Comparison of ENCODE assay signal across 1 cellular context in genomic region chr1:212728606-212729005, GRCh38.
TF ChIP-seq lines count a peak whose summit lies in the region.

No MANE protein-coding gene starts in this region.

TF ChIP-seq in A549, 52 proteins besides CTCF, POLR2A, EP300 and RAD21:
- no peak for TF ChIP-seq NPAS2 (CRISPR knock-in tag; IDR thresholded peaks at IDR 0.05; ENCODE audit: borderline replicate concordance)
- TF ChIP-seq RFX5 (IDR thresholded peaks at IDR 0.05), result no peak
- no peak for TF ChIP-seq BCL3 (IDR thresholded peaks at IDR 0.05)
- no peak for TF ChIP-seq EHMT2 (IDR thresholded peaks at IDR 0.05; ENCODE audit: low read depth)
- no peak for TF ChIP-seq ZFP36 (IDR thresholded peaks at IDR 0.05; ENCODE audit: borderline replicate concordance, partially characterized antibody)
- no peak for TF ChIP-seq KDM1A (IDR thresholded peaks at IDR 0.05; ENCODE audit: low read depth)
- no peak for TF ChIP-seq GATA3 (IDR thresholded peaks at IDR 0.05; ENCODE audit: borderline replicate concordance)
- no peak for TF ChIP-seq ATOH8 (CRISPR knock-in tag; IDR thresholded peaks at IDR 0.05; ENCODE audit: low read depth)
